ENCODE assay signal across 20 cellular contexts in the genomic region with DNA sequence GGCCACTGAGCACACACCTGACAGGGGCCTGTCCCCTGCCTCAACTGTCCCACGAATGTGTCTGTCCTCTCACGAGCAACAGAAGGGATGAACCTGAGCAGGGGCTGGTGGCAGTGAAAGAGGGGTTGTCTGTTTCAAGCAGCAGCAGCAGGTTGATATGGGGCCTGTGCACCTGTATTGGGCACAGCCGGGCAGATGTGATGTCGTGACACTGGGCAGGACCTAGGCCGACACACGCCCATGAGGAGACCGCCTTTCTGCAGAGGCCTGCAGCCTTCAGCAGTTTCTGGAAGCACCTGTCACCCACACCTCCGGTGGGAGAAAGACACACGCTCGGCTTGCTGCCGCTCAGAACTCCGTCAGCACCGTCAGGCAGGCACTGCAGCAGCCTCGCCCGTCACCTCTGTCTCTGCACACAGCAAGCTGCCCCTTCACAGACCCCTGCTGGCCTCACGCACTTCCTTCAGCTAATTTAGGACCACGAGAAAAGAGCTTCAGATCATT. TPM values are rescaled to one million over a fixed set of nuclear protein-coding genes. Genes with fewer than 3 reads are reported as not detected.
DNase-seq lines count a peak whose midpoint lies in the region; ATAC-seq and TF ChIP-seq lines count a peak whose summit lies in the region.
"Had no signal": no experiment of that assay in that cellular context is flagged by ENCODE, and none has a peak within 500 bp of the region (broad histone marks: within the 10 kb centered on the region; RNA-seq: fewer than 3 reads in every experiment).

No MANE protein-coding gene starts in this region.

- TF ChIP-seq CTCF in left ventricle myocardium inferior (IDR thresholded peaks at IDR 0.05; ENCODE audit: borderline replicate concordance) (no peak), activated B cell treated with CpG ODN at 0.5 μM for 24 hours (IDR thresholded peaks at IDR 0.05) (no peak), mesothelial cell of epicardium (IDR thresholded peaks at IDR 0.05; ENCODE audit: unreplicated experiment) (no peak)

- H3K27me3 ChIP-seq in left ventricle myocardium inferior (ENCODE audit: low read depth), result no peaks in the 10 kb centered on the region
- H3K27me3 ChIP-seq: foreskin keratinocyte had no signal

- no peak overlapping the region for H3K4me3 ChIP-seq in left ventricle myocardium inferior
- H3K4me3 ChIP-seq: psoas muscle had no signal

- H3K4me3 Mint-ChIP-seq in activated B cell treated with CpG ODN at 0.5 μM for 24 hours (peak overlapping the region; percentile 46), naive B cell (peak overlapping the region; percentile 26 to 86 (median 66)), mesothelial cell of epicardium (no peak overlapping the region)
- H3K4me3 Mint-ChIP-seq: activated T-helper 17 cell treated with anti-CD3 and anti-CD28 coated beads, Interleukin-2, amount 50 U/mL, for 72 hours had no signal

- CTCF ChIA-PET in activated B cell treated with CpG ODN at 0.5 μM for 24 hours (lab: Charles Lee), result interaction anchor here (0.6 to 1.4 kb wide), 3 partner anchors 21 to 285 kb away, joined by 3 to 5 read pairs (median 4); no protein-coding TSS in a partner anchor

- H3K4me1 Mint-ChIP-seq in activated B cell treated with CpG ODN at 0.5 μM for 24 hours (peaks cover 64% of the 10 kb centered on the region), naive B cell (peaks cover 63 to 90% (median 82%) of the 10 kb centered on the region in 3 donors), mesothelial cell of epicardium (peaks cover 23% of the 10 kb centered on the region)
- H3K4me1 Mint-ChIP-seq: activated T-helper 17 cell treated with anti-CD3 and anti-CD28 coated beads, Interleukin-2, amount 50 U/mL, for 72 hours had no signal

- peaks cover 1% of the 10 kb centered on the region for H3K36me3 ChIP-seq in left ventricle myocardium inferior

- peaks cover 9% of the 10 kb centered on the region for H3K9me3 ChIP-seq in left ventricle myocardium inferior (replicated peaks)
- H3K9me3 ChIP-seq: psoas muscle had no signal

- H3K36me3 Mint-ChIP-seq in activated B cell treated with CpG ODN at 0.5 μM for 24 hours (ENCODE audit: low read depth) (peaks cover 27% of the 10 kb centered on the region), naive B cell (peaks cover 16% of the 10 kb centered on the region in 2 donors), mesothelial cell of epicardium (peaks cover 37% of the 10 kb centered on the region)

- H3K27ac Mint-ChIP-seq in activated B cell treated with CpG ODN at 0.5 μM for 24 hours (peak overlapping the region; percentile 3), naive B cell (peak overlapping the region; percentile 61 to 97 (median 83)), mesothelial cell of epicardium (no peak overlapping the region)
- H3K27ac Mint-ChIP-seq: activated T-helper 17 cell treated with anti-CD3 and anti-CD28 coated beads, Interleukin-2, amount 50 U/mL, for 72 hours had no signal

- POLR2A ChIA-PET in activated B cell treated with CpG ODN at 0.5 μM for 24 hours (lab: Charles Lee), result interaction anchor here (1.4 kb wide), 1 partner anchor 22 kb away, joined by 4 read pairs; no protein-coding TSS in a partner anchor

- no peak for DNase-seq in left ventricle myocardium inferior
- no peak for DNase-seq in Right ventricle myocardium superior
- peak; percentile 20 for DNase-seq in activated B cell treated with CpG ODN at 0.5 μM for 24 hours
- peak; percentile 65 for DNase-seq in naive B cell
- DNase-seq in NCI-H748 treated with DMSO at 0.1 percent for 48 hours (lab: John Stamatoyannopoulos, UW), result no peak
- no peak for DNase-seq in mesothelial cell of epicardium (ENCODE audit: low spot score in 2 of 2, unreplicated experiment in 2 of 2)
- DNase-seq in NCI-H2029 treated with DMSO at 0.1 percent for 48 hours (lab: John Stamatoyannopoulos, UW), result no peak
- DNase-seq: activated CD4-positive, alpha-beta T cell treated with anti-CD3 and anti-CD28 coated beads, Interleukin-2, amount 50 U/mL, for 1 hour; amniotic stem cell; COR-L47; foreskin keratinocyte; GDM1; naive thymus-derived CD8-positive, alpha-beta T cell; NCI-H524 treated with DMSO at 0.1 percent for 48 hours had no signal

- H3K9me3 Mint-ChIP-seq in activated B cell treated with CpG ODN at 0.5 μM for 24 hours (no peaks in the 10 kb centered on the region), naive B cell (no peaks in the 10 kb centered on the region), mesothelial cell of epicardium (peaks cover 7% of the 10 kb centered on the region)
- H3K9me3 Mint-ChIP-seq: activated T-helper 17 cell treated with anti-CD3 and anti-CD28 coated beads, Interleukin-2, amount 50 U/mL, for 72 hours; naive thymus-derived CD8-positive, alpha-beta T cell had no signal

- intact Hi-C loops in left ventricle myocardium inferior (cut with micrococcal nuclease) (no loop called here), Right ventricle myocardium superior (cut with DNase I) (no loop called here), activated B cell treated with CpG ODN at 0.5 μM for 24 hours (cut with micrococcal nuclease) (loop anchor here (5.0 kb wide), 2 partner anchors 49 to 106 kb away; a partner anchor contains a TSS)

- no peaks in the 10 kb centered on the region for H3K27me3 Mint-ChIP-seq in activated B cell treated with CpG ODN at 0.5 μM for 24 hours
- no peaks in the 10 kb centered on the region for H3K27me3 Mint-ChIP-seq in naive B cell
- H3K27me3 Mint-ChIP-seq in mesothelial cell of epicardium (ENCODE audit: low read depth), result no peaks in the 10 kb centered on the region
- H3K27me3 Mint-ChIP-seq: activated T-helper 17 cell treated with anti-CD3 and anti-CD28 coated beads, Interleukin-2, amount 50 U/mL, for 72 hours; naive thymus-derived CD8-positive, alpha-beta T cell had no signal

- peak overlapping the region; percentile 17 for H3K27ac ChIP-seq in left ventricle myocardium inferior (replicated peaks)
- H3K27ac ChIP-seq: foreskin keratinocyte, psoas muscle had no signal

- peaks cover 74% of the 10 kb centered on the region for H3K4me1 ChIP-seq in left ventricle myocardium inferior
- H3K4me1 ChIP-seq: foreskin keratinocyte had no signal

- ATAC-seq in Right ventricle myocardium superior (ENCODE audit: poor library complexity) (no peak), activated B cell treated with CpG ODN at 0.5 μM for 24 hours (ENCODE audit: low read depth) (peak; percentile 65), naive B cell (ENCODE audit: low read depth in 2 of 2) (peak; percentile 69 to 70), HG03439 (IDR thresholded peaks at IDR 0.05; ENCODE audit: unreplicated experiment) (no peak)
- ATAC-seq: activated T-helper 17 cell treated with anti-CD3 and anti-CD28 coated beads, Interleukin-2, amount 50 U/mL, for 72 hours; foreskin keratinocyte; naive thymus-derived CD8-positive, alpha-beta T cell; SK-N-SH treated with all-trans-retinoic acid at 6 μM for 48 hours had no signal

RNA-seq across cellular contexts. Expression of a gene that starts 48.5 kb away (rescaled TPM):
- total RNA-seq in left ventricle myocardium inferior, result 0.11 TPM
- 0.08 TPM for total RNA-seq in Right ventricle myocardium superior
- 5.9 and 8.3 TPM in 2 replicates for total RNA-seq in activated B cell treated with CpG ODN at 0.5 μM for 24 hours
- 1 to 10 TPM in 5 of 6 donors, not detected in 1; 1.4 to 3.3 (median 2.7) TPM for polyA plus RNA-seq in naive B cell (ENCODE audit: low read depth in 6 of 6)
- 0.05 to 0.49 TPM (median 0.13 TPM) in 3 replicates for total RNA-seq in mesothelial cell of epicardium
- total RNA-seq: endothelial cell of umbilical vein, foreskin keratinocyte, H4, psoas muscle had no signal
- polyA plus RNA-seq: endothelial cell of umbilical vein; foreskin keratinocyte; naive thymus-derived CD8-positive, alpha-beta T cell had no signal

Comparison
In these comparisons a context has a peak if more than half of its experiments do, and no peak if none do; other contexts are left out.
1. DNase-seq: peak in activated B cell treated with CpG ODN at 0.5 μM for 24 hours (single experiment) and naive B cell (single experiment); none in left ventricle myocardium inferior (single experiment), Right ventricle myocardium superior (single experiment), NCI-H748 treated with DMSO at 0.1 percent for 48 hours (single experiment), mesothelial cell of epicardium (0 of 2) and NCI-H2029 treated with DMSO at 0.1 percent for 48 hours (single experiment).
2. ATAC-seq: peak in activated B cell treated with CpG ODN at 0.5 μM for 24 hours (single experiment) and naive B cell (2 of 2); none in Right ventricle myocardium superior (single experiment) and HG03439 (single experiment).